In the genomic region with DNA sequence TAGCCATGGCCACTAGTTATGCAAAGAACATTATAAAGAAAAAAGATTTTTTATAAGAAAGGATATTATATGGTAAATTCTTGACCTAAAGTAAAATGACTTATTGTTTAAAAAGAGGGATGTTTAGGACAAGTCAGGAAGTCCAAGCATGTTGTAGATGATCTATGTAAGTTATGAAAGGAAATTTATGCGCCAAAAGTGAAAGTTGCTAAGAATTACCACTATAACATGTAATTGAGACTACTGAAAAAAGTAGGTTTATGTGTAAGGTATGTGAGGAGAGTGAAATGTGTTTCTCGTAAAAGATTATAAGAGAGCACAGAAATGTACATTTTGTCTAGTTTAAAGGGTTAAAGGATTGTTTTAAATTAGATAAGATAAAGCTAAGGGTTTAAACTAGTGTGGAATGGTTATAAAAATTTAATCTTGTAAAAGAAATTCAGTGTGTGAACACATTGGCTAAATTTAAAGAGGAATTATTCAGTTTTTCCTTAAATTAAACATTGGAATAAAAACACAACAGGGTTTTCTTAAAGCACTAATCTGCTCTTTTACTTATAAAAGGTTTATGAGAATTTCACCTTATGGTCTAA, we compare ENCODE assay signal across 3 cellular contexts.
TF ChIP-seq lines count a peak whose summit lies in the region.

No MANE protein-coding gene starts in this region.

TF ChIP-seq in A549, 52 proteins besides CTCF, POLR2A, EP300 and RAD21:
- TF ChIP-seq FOSL2 (IDR thresholded peaks at IDR 0.05) (no peak), FOSL2 (CRISPR knock-in tag; IDR thresholded peaks at IDR 0.05) (no peak), ZFP36 (IDR thresholded peaks at IDR 0.05; ENCODE audit: borderline replicate concordance, partially characterized antibody) (peak; percentile 71), KDM5A (IDR thresholded peaks at IDR 0.05) (no peak)
- TF ChIP-seq, protein P1, sequence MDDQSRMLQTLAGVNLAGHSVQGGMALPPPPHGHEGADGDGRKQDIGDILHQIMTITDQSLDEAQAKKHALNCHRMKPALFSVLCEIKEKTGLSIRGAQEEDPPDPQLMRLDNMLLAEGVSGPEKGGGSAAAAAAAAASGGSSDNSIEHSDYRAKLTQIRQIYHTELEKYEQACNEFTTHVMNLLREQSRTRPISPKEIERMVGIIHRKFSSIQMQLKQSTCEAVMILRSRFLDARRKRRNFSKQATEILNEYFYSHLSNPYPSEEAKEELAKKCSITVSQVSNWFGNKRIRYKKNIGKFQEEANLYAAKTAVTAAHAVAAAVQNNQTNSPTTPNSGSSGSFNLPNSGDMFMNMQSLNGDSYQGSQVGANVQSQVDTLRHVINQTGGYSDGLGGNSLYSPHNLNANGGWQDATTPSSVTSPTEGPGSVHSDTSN (IDR thresholded peaks at IDR 0.05) = no peak

TF ChIP-seq in GM23338, 12 proteins besides CTCF, POLR2A, EP300 and RAD21:
- TF ChIP-seq, protein P2, sequence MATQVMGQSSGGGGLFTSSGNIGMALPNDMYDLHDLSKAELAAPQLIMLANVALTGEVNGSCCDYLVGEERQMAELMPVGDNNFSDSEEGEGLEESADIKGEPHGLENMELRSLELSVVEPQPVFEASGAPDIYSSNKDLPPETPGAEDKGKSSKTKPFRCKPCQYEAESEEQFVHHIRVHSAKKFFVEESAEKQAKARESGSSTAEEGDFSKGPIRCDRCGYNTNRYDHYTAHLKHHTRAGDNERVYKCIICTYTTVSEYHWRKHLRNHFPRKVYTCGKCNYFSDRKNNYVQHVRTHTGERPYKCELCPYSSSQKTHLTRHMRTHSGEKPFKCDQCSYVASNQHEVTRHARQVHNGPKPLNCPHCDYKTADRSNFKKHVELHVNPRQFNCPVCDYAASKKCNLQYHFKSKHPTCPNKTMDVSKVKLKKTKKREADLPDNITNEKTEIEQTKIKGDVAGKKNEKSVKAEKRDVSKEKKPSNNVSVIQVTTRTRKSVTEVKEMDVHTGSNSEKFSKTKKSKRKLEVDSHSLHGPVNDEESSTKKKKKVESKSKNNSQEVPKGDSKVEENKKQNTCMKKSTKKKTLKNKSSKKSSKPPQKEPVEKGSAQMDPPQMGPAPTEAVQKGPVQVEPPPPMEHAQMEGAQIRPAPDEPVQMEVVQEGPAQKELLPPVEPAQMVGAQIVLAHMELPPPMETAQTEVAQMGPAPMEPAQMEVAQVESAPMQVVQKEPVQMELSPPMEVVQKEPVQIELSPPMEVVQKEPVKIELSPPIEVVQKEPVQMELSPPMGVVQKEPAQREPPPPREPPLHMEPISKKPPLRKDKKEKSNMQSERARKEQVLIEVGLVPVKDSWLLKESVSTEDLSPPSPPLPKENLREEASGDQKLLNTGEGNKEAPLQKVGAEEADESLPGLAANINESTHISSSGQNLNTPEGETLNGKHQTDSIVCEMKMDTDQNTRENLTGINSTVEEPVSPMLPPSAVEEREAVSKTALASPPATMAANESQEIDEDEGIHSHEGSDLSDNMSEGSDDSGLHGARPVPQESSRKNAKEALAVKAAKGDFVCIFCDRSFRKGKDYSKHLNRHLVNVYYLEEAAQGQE (IDR thresholded peaks at IDR 0.05; ENCODE audit: unreplicated experiment) = no peak
- TF ChIP-seq CREB1 (CRISPR knock-in tag; IDR thresholded peaks at IDR 0.05; ENCODE audit: low read depth) (no peak), NANOG (IDR thresholded peaks at IDR 0.05; ENCODE audit: borderline replicate concordance) (no peak), ZNF331 (CRISPR knock-in tag; IDR thresholded peaks at IDR 0.05; ENCODE audit: low read depth) (no peak), JUNB (IDR thresholded peaks at IDR 0.05; ENCODE audit: unreplicated experiment) (no peak)

TF ChIP-seq in H1, 55 proteins besides CTCF, POLR2A, EP300 and RAD21:
- TF ChIP-seq POU5F1 (IDR thresholded peaks at IDR 0.05; ENCODE audit: low read depth, low read length) (peak; percentile 31; the same call in 1 of the 2 replicates), CREB1 (IDR thresholded peaks at IDR 0.05) (no peak), HDAC6 (IDR thresholded peaks at IDR 0.05; ENCODE audit: low read depth, low read length) (no peak), YY1 (IDR thresholded peaks at IDR 0.05; ENCODE audit: low read depth, low read length) (no peak), RBBP5 (IDR thresholded peaks at IDR 0.05; ENCODE audit: borderline replicate concordance, low read depth, low read length) (no peak)
